Comparison of ENCODE assay signal across 8 cellular contexts in genomic region chr14:91362007-91362406, GRCh38. TPM values are rescaled to one million over a fixed set of nuclear protein-coding genes. Genes with fewer than 3 reads are reported as not detected.
DNase-seq lines count a peak whose midpoint lies in the region; ATAC-seq and TF ChIP-seq lines count a peak whose summit lies in the region.
"Not testable (repeated sequence)": the region's sequence is repeated elsewhere in the genome, so short reads cannot be mapped to it uniquely, and the experiment has no call there.
"Had no signal": no experiment of that assay in that cellular context is flagged by ENCODE, and none has a peak within 500 bp of the region (broad histone marks: within the 10 kb centered on the region; RNA-seq: fewer than 3 reads in every experiment).

No MANE protein-coding gene starts in this region.

- H3K36me3 ChIP-seq in HEK293 (ENCODE audit: control insufficient read depth in 2 of 2, insufficient read depth in 1 of 2, low read length in 2 of 2); mammary epithelial cell (ENCODE audit: insufficient read depth, low read length): not testable (repeated sequence)
- peaks cover 0 to 25% (median 0%) of the 10 kb centered on the region in 3 donors for H3K36me3 ChIP-seq in esophagus squamous epithelium
- H3K36me3 ChIP-seq in naive thymus-derived CD4-positive, alpha-beta T cell (ENCODE audit: control insufficient read depth in 2 of 3, insufficient read depth in 3 of 3, low read length in 3 of 3) = peaks cover 0 to 32% (median 12%) of the 10 kb centered on the region in 3 experiments

- not testable (repeated sequence) for H3K4me1 ChIP-seq in HEK293 (ENCODE audit: control insufficient read depth, insufficient read depth, low read length)
- H3K4me1 ChIP-seq in mammary epithelial cell (ENCODE audit: insufficient read depth, low read length) (peaks cover 25% of the 10 kb centered on the region), esophagus squamous epithelium (peaks cover 15 to 64% (median 28%) of the 10 kb centered on the region in 3 donors)
- peaks cover 43 to 45% of the 10 kb centered on the region in 2 donors for H3K4me1 ChIP-seq in naive thymus-derived CD4-positive, alpha-beta T cell (ENCODE audit: control insufficient read depth in 2 of 2, insufficient read depth in 2 of 2, low read length in 2 of 2)

- DNase-seq in RWPE1 (ENCODE audit: low spot score); activated CD8-positive, alpha-beta T cell treated with anti-CD3 and anti-CD28 coated beads for 36 hours; mammary epithelial cell; esophagus squamous epithelium (lab: John Stamatoyannopoulos, UW); naive thymus-derived CD4-positive, alpha-beta T cell; stimulated activated effector memory CD8-positive, alpha-beta T cell treated with anti-CD3 and anti-CD28 coated beads, Interleukin-12 subunit alpha, Interleukin-12 subunit beta, amount 100 ng/mL, for 72 hours (ENCODE audit: low spot score in 2 of 2): not testable (repeated sequence)

- not testable (repeated sequence) for H3K9me3 Mint-ChIP-seq in activated CD8-positive, alpha-beta T cell treated with anti-CD3 and anti-CD28 coated beads for 36 hours; naive thymus-derived CD4-positive, alpha-beta T cell; stimulated activated effector memory CD8-positive, alpha-beta T cell treated with anti-CD3 and anti-CD28 coated beads, Interleukin-12 subunit alpha, Interleukin-12 subunit beta, amount 100 ng/mL, for 72 hours

- H3K27ac ChIP-seq in HEK293 (ENCODE audit: extremely low read depth, low read depth, low read length); naive thymus-derived CD4-positive, alpha-beta T cell (ENCODE audit: low read depth, low read length): not testable (repeated sequence)
- H3K27ac ChIP-seq in RWPE1 (peak overlapping the region; percentile 100), mammary epithelial cell (ENCODE audit: insufficient read depth, low read depth, low read length) (peak overlapping the region; percentile 81), esophagus squamous epithelium (peak overlapping the region; percentile 80 to 89 (median 85))

- dilution Hi-C loops in mammary epithelial cell (cut with HindIII; ENCODE audit: low sequenced_read_pairs) = not testable (repeated sequence)

- 90% methylated on average over 9 of the region's 9 CpGs for WGBS in mammary epithelial cell (ENCODE audit: low coverage, missing lambda C conversion rate)
- WGBS in esophagus squamous epithelium, 2 donors = 70 to 71% methylated on average over 7 to 9 of the region's 9 CpGs

- H3K9ac ChIP-seq in mammary epithelial cell (ENCODE audit: insufficient read depth, low read length) = peak overlapping the region; percentile 38

- ATAC-seq in activated CD8-positive, alpha-beta T cell treated with anti-CD3 and anti-CD28 coated beads for 36 hours; naive thymus-derived CD4-positive, alpha-beta T cell; stimulated activated effector memory CD8-positive, alpha-beta T cell treated with anti-CD3 and anti-CD28 coated beads, Interleukin-12 subunit alpha, Interleukin-12 subunit beta, amount 100 ng/mL, for 72 hours: not testable (repeated sequence)

- intact Hi-C loops in activated CD8-positive, alpha-beta T cell treated with anti-CD3 and anti-CD28 coated beads for 36 hours (cut with micrococcal nuclease); mammary epithelial cell (cut with micrococcal nuclease); naive thymus-derived CD4-positive, alpha-beta T cell (cut with micrococcal nuclease): not testable (repeated sequence)
- intact Hi-C loops in esophagus squamous epithelium (cut with DNase I) = loop anchor here (10.0 kb wide), 1 partner anchor 53 kb away; the partner anchor contains the start of gene CCDC88C

- peaks cover 18% of the 10 kb centered on the region for H3K36me3 Mint-ChIP-seq in activated CD8-positive, alpha-beta T cell treated with anti-CD3 and anti-CD28 coated beads for 36 hours (ENCODE audit: low read depth)
- H3K36me3 Mint-ChIP-seq in naive thymus-derived CD4-positive, alpha-beta T cell = not testable (repeated sequence)
- H3K36me3 Mint-ChIP-seq in stimulated activated effector memory CD8-positive, alpha-beta T cell treated with anti-CD3 and anti-CD28 coated beads, Interleukin-12 subunit alpha, Interleukin-12 subunit beta, amount 100 ng/mL, for 72 hours = peaks cover 45% of the 10 kb centered on the region

- H3K79me2 ChIP-seq in mammary epithelial cell (ENCODE audit: insufficient read depth, low read length) = not testable (repeated sequence)

- CTCF ChIA-PET in HEK293 (lab: Yijun Ruan, JAX); mammary epithelial cell (lab: Charles Lee; ENCODE audit: low non-redundant PET): not testable (repeated sequence)
- CTCF ChIA-PET in RWPE1 (lab: Yijun Ruan, JAX) = interaction anchor here (0.7 to 1.0 kb wide), 4 partner anchors 20 to 123 kb away, joined by 3 to 4 read pairs (median 3); no protein-coding TSS in a partner anchor
- CTCF ChIA-PET in activated CD8-positive, alpha-beta T cell treated with anti-CD3 and anti-CD28 coated beads for 36 hours (lab: Charles Lee) = interaction anchor here (1.4 to 14.9 kb wide), 4 partner anchors 10 to 57 kb away, joined by 4 to 183 read pairs (median 4); no protein-coding TSS in a partner anchor
- CTCF ChIA-PET in naive thymus-derived CD4-positive, alpha-beta T cell (lab: Charles Lee) = interaction anchor here (0.6 to 1.0 kb wide), 3 partner anchors 37 to 114 kb away, joined by 3 to 4 read pairs (median 3); no protein-coding TSS in a partner anchor

- not testable (repeated sequence) for H3K9me3 ChIP-seq in HEK293 (ENCODE audit: control insufficient read depth, insufficient read depth, low read depth, low read length); mammary epithelial cell (replicated peaks; ENCODE audit: insufficient read depth, low read length); esophagus squamous epithelium; naive thymus-derived CD4-positive, alpha-beta T cell (ENCODE audit: control insufficient read depth in 2 of 3, low read length in 3 of 3)

- BruUV-seq in mammary epithelial cell (replicated peaks; lab: Mats Ljungman, UMichigan) = not testable (repeated sequence)

- H3K27me3 ChIP-seq in mammary epithelial cell (ENCODE audit: insufficient read depth, low read length); esophagus squamous epithelium; naive thymus-derived CD4-positive, alpha-beta T cell (ENCODE audit: control insufficient read depth in 2 of 2, insufficient read depth in 2 of 2, low read length in 2 of 2): not testable (repeated sequence)

- H3K4me3 ChIP-seq in HEK293 (ENCODE audit: low read depth, low read length); mammary epithelial cell (replicated peaks in 1 of 3; ENCODE audit: insufficient read depth in 1 of 3, low read depth in 2 of 3, low read length in 3 of 3); esophagus squamous epithelium; naive thymus-derived CD4-positive, alpha-beta T cell (ENCODE audit: low read length): not testable (repeated sequence)

- in situ Hi-C loops in mammary epithelial cell (cut with MboI; ENCODE audit: low sequenced_read_pairs in 2 of 2) = not testable (repeated sequence)

- H3K27ac Mint-ChIP-seq in activated CD8-positive, alpha-beta T cell treated with anti-CD3 and anti-CD28 coated beads for 36 hours = peak overlapping the region; percentile 49
- peak overlapping the region in 8 of 9 donors; percentile 35 to 89 (median 74) for H3K27ac Mint-ChIP-seq in naive thymus-derived CD4-positive, alpha-beta T cell
- H3K27ac Mint-ChIP-seq in stimulated activated effector memory CD8-positive, alpha-beta T cell treated with anti-CD3 and anti-CD28 coated beads, Interleukin-12 subunit alpha, Interleukin-12 subunit beta, amount 100 ng/mL, for 72 hours = peak overlapping the region; percentile 67

- not testable (repeated sequence) for TF ChIP-seq POLR2A in esophagus squamous epithelium (IDR thresholded peaks at IDR 0.05)

- not testable (repeated sequence) for H3K27me3 Mint-ChIP-seq in activated CD8-positive, alpha-beta T cell treated with anti-CD3 and anti-CD28 coated beads for 36 hours; naive thymus-derived CD4-positive, alpha-beta T cell

- peak overlapping the region; percentile 79 for H2AFZ ChIP-seq in mammary epithelial cell (ENCODE audit: low read depth, low read length)

- H3K4me3 Mint-ChIP-seq in activated CD8-positive, alpha-beta T cell treated with anti-CD3 and anti-CD28 coated beads for 36 hours; stimulated activated effector memory CD8-positive, alpha-beta T cell treated with anti-CD3 and anti-CD28 coated beads, Interleukin-12 subunit alpha, Interleukin-12 subunit beta, amount 100 ng/mL, for 72 hours: not testable (repeated sequence)
- peak overlapping the region in 4 of 10 donors; percentile 11 to 32 (median 26) for H3K4me3 Mint-ChIP-seq in naive thymus-derived CD4-positive, alpha-beta T cell

- POLR2A ChIA-PET in HEK293 (lab: Yijun Ruan, JAX) = interaction anchor here (0.7 kb wide), 1 partner anchor 12 kb away, joined by 3 read pairs; no protein-coding TSS in a partner anchor
- POLR2A ChIA-PET in RWPE1 (lab: Yijun Ruan, JAX; ENCODE audit: low non-redundant PET) = not testable (repeated sequence)
- POLR2A ChIA-PET in activated CD8-positive, alpha-beta T cell treated with anti-CD3 and anti-CD28 coated beads for 36 hours (lab: Charles Lee) = interaction anchor here (0.7 to 1.3 kb wide), 2 partner anchors 12 to 114 kb away, joined by 3 to 7 read pairs; no protein-coding TSS in a partner anchor
- POLR2A ChIA-PET in naive thymus-derived CD4-positive, alpha-beta T cell (lab: Charles Lee) = interaction anchor here (1.3 to 1.5 kb wide), 2 partner anchors 11 to 13 kb away, joined by 3 to 8 read pairs; no protein-coding TSS in a partner anchor

- H3K4me1 Mint-ChIP-seq in activated CD8-positive, alpha-beta T cell treated with anti-CD3 and anti-CD28 coated beads for 36 hours (ENCODE audit: low read depth) = peaks cover 86% of the 10 kb centered on the region
- H3K4me1 Mint-ChIP-seq in naive thymus-derived CD4-positive, alpha-beta T cell = peaks cover 50 to 95% (median 78%) of the 10 kb centered on the region in 7 donors
- peaks cover 80% of the 10 kb centered on the region for H3K4me1 Mint-ChIP-seq in stimulated activated effector memory CD8-positive, alpha-beta T cell treated with anti-CD3 and anti-CD28 coated beads, Interleukin-12 subunit alpha, Interleukin-12 subunit beta, amount 100 ng/mL, for 72 hours

- not testable (repeated sequence) for TF ChIP-seq CTCF in HEK293 (tag by site-specific recombination; IDR thresholded peaks at IDR 0.05); RWPE1 (conservative IDR thresholded peaks at IDR 0.05; ENCODE audit: low read depth); activated CD8-positive, alpha-beta T cell treated with anti-CD3 and anti-CD28 coated beads for 36 hours (IDR thresholded peaks at IDR 0.05); mammary epithelial cell (conservative IDR thresholded peaks at IDR 0.05 in 1 of 2, IDR thresholded peaks at IDR 0.05 in 1 of 2; ENCODE audit: extremely low read depth in 1 of 2, insufficient read depth in 1 of 2, low read depth in 1 of 2, low read length in 2 of 2); esophagus squamous epithelium (IDR thresholded peaks at IDR 0.05)

- H3K4me2 ChIP-seq in mammary epithelial cell (ENCODE audit: insufficient read depth, low read depth, low read length) = peak overlapping the region; percentile 68

- not testable (repeated sequence) for H4K20me1 ChIP-seq in mammary epithelial cell (ENCODE audit: insufficient read depth, low read length)

RNA-seq across cellular contexts. Expression of gene CCDC88C, which starts 55.6 kb away (rescaled TPM):
- total RNA-seq in activated CD8-positive, alpha-beta T cell treated with anti-CD3 and anti-CD28 coated beads for 36 hours = 10 to 100 TPM; 83.6 to 87.8 TPM
- total RNA-seq in mammary epithelial cell (1 to 10 TPM; 2.0 to 4.7 TPM), esophagus squamous epithelium (10 to 100 TPM; 23.2 to 31.5 (median 29.9) TPM)
- polyA plus RNA-seq in mammary epithelial cell = 1.4 TPM
- 0.47 TPM for polyA minus RNA-seq in mammary epithelial cell
- total RNA-seq in naive thymus-derived CD4-positive, alpha-beta T cell = 100 to 1,000 TPM; 189 to 324 (median 277) TPM
- polyA plus RNA-seq in naive thymus-derived CD4-positive, alpha-beta T cell = 10 to 100 TPM; 23.6 to 44.9 TPM
- total RNA-seq: GM23248 had no signal
- polyA plus RNA-seq: GM23248 had no signal

Comparison
In these comparisons a context has a peak if more than half of its experiments do, and no peak if none do; other contexts are left out.
1. RNA of gene CCDC88C, which starts 55.6 kb away (total RNA-seq): 189 to 324 TPM in naive thymus-derived CD4-positive, alpha-beta T cell, 83.6 to 87.8 TPM in activated CD8-positive, alpha-beta T cell treated with anti-CD3 and anti-CD28 coated beads for 36 hours and 23.2 to 31.5 TPM in esophagus squamous epithelium; 2.0 to 4.7 TPM in mammary epithelial cell; every median in the first group is over 4 times any median in the second.
2. Peak in every context shown above with its lines, with median percentiles within 50 percentile points of each other: H3K27ac Mint-ChIP-seq.